Comparison of ENCODE assay signal across 8 cellular contexts in the genomic region with DNA sequence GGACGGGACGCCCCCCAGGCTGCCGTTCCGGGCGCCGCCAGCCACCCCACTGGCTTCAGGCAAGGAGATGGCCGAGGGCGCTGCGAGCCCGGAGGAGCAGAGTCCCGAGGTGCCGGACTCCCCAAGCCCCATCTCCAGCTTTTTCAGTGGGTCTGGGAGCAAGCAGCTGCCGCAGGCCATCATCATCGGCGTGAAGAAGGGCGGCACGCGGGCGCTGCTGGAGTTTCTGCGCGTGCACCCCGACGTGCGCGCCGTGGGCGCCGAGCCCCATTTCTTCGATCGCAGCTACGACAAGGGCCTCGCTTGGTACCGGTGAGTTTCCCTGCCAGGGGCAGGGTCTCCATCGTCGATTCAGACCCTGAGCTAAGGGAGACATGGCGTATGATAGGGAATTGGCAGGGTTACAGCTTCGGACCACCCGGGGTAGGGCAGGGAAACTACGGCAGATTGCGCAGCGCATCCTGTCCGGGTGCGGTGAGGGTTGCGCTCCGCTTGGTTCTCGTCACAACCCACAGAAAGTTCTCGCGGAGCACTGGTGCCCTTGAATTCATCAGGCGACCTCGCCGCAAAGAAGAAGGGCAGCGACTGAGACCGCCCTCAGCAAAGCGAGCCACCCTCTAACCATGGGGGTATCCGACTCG. TPM values are rescaled to one million over a fixed set of nuclear protein-coding genes. Genes with fewer than 3 reads are reported as not detected.
DNase-seq lines count a peak whose midpoint lies in the region; ATAC-seq and TF ChIP-seq lines count a peak whose summit lies in the region.

No MANE protein-coding gene starts in this region.

- H3K4me3 ChIP-seq in CD8-positive, alpha-beta memory T cell (ENCODE audit: low read length), result peak overlapping the region; percentile 94
- H3K4me3 ChIP-seq in mucosa of descending colon (peak overlapping the region; percentile 30), stomach smooth muscle (ENCODE audit: low read length in 2 of 2) (peak overlapping the region; percentile 71 to 77)

- intact Hi-C loops in mucosa of descending colon (cut with DNase I, micrococcal nuclease), result loop anchor here (5.0 to 10.0 kb wide), 2 partner anchors 705 to 967 kb away; no protein-coding TSS in a partner anchor

- H3K9me3 ChIP-seq in CD8-positive, alpha-beta memory T cell (ENCODE audit: low read length), result no peaks in the 10 kb centered on the region
- H3K9me3 ChIP-seq in mucosa of descending colon, result no peaks in the 10 kb centered on the region
- no peaks in the 10 kb centered on the region for H3K9me3 ChIP-seq in stomach smooth muscle (ENCODE audit: control insufficient read depth in 2 of 2, low read length in 2 of 2)

- CTCF ChIA-PET in CD8-positive, alpha-beta memory T cell (lab: Charles Lee), result interaction anchor here (0.7 to 5.0 kb wide), 25 partner anchors 8 to 1277 kb away, joined by 3 to 34 read pairs (median 5); a partner anchor contains a TSS

- H3K9ac ChIP-seq in stomach smooth muscle (ENCODE audit: low read length in 2 of 2), result peak overlapping the region; percentile 13 to 61

- no peak for TF ChIP-seq CTCF in mucosa of descending colon (IDR thresholded peaks at IDR 0.05)

- DNase-seq in CD8-positive, alpha-beta memory T cell, result peak; percentile 31 to 73 (median 66)
- DNase-seq in activated CD4-positive, CD25-positive, alpha-beta regulatory T cell treated with anti-CD3 and anti-CD28 coated beads, Interleukin-2, amount 50 U/mL, for 72 hours, result peak; percentile 73
- DNase-seq in dermis blood vessel endothelial cell, result peak; percentile 22
- DNase-seq in mucosa of descending colon, result peak; percentile 31 to 75 (median 50)
- DNase-seq in occipital lobe (lab: John Stamatoyannopoulos, UW), result no peak
- no peak for DNase-seq in Ammon's horn (ENCODE audit: low spot score)

- peaks cover 0 to 3% (median 0%) of the 10 kb centered on the region in 5 donors for H3K9me3 Mint-ChIP-seq in CD8-positive, alpha-beta memory T cell

- ATAC-seq in HG03175 (IDR thresholded peaks at IDR 0.05; ENCODE audit: unreplicated experiment), result peak; percentile 27
- peak; percentile 13 for ATAC-seq in mucosa of descending colon

- H3K4me3 Mint-ChIP-seq in CD8-positive, alpha-beta memory T cell, result peak overlapping the region; percentile 92 to 98 (median 96)

- peak overlapping the region; percentile 81 to 95 (median 92) for H3K27ac Mint-ChIP-seq in CD8-positive, alpha-beta memory T cell

- H3K36me3 ChIP-seq in CD8-positive, alpha-beta memory T cell (ENCODE audit: insufficient read depth, low read length), result no peaks in the 10 kb centered on the region
- H3K36me3 ChIP-seq in mucosa of descending colon (ENCODE audit: low read depth) (no peaks in the 10 kb centered on the region), stomach smooth muscle (ENCODE audit: control insufficient read depth in 2 of 2, insufficient read depth in 2 of 2, low read length in 2 of 2) (no peaks in the 10 kb centered on the region)

- H3K4me1 Mint-ChIP-seq in CD8-positive, alpha-beta memory T cell, result peaks cover 61 to 75% (median 69%) of the 10 kb centered on the region in 3 donors

- peaks cover 14 to 24% of the 10 kb centered on the region in 2 donors for H3K27me3 Mint-ChIP-seq in CD8-positive, alpha-beta memory T cell

- H3K4me1 ChIP-seq in CD8-positive, alpha-beta memory T cell (ENCODE audit: insufficient read depth, low read length), result peaks cover 65% of the 10 kb centered on the region
- H3K4me1 ChIP-seq in mucosa of descending colon (ENCODE audit: low read depth) (peaks cover 52% of the 10 kb centered on the region), stomach smooth muscle (ENCODE audit: control insufficient read depth, insufficient read depth, low read length) (peaks cover 45% of the 10 kb centered on the region)

- H3K36me3 Mint-ChIP-seq in CD8-positive, alpha-beta memory T cell, result peaks cover 0 to 15% (median 0%) of the 10 kb centered on the region in 3 donors

- H3K27me3 ChIP-seq in CD8-positive, alpha-beta memory T cell (ENCODE audit: insufficient read depth, low read length, poor library complexity, severe bottlenecking), result peaks cover 17% of the 10 kb centered on the region
- peaks cover 63 to 92% of the 10 kb centered on the region in 2 donors for H3K27me3 ChIP-seq in stomach smooth muscle (ENCODE audit: control insufficient read depth in 1 of 2, insufficient read depth in 2 of 2, low read length in 2 of 2)

- POLR2A ChIA-PET in CD8-positive, alpha-beta memory T cell (lab: Charles Lee), result interaction anchor here (0.5 to 2.4 kb wide), 10 partner anchors 7 to 1284 kb away, joined by 3 to 9 read pairs (median 6); a partner anchor contains a TSS

- H3K27ac ChIP-seq in CD8-positive, alpha-beta memory T cell (ENCODE audit: low read depth, low read length), result peak overlapping the region; percentile 82
- H3K27ac ChIP-seq in stomach smooth muscle (ENCODE audit: low read length), result no peak overlapping the region

RNA-seq across cellular contexts. Expression of a gene that starts 1.0 kb away (rescaled TPM):
- 1 to 10 TPM; 5.5 to 6.0 TPM for total RNA-seq in CD8-positive, alpha-beta memory T cell
- polyA plus RNA-seq in CD8-positive, alpha-beta memory T cell, result 11.0 TPM
- total RNA-seq in dermis blood vessel endothelial cell, result 0.28 and 1.4 TPM in 2 replicates
- 1 to 10 TPM; 1.4 to 1.6 (median 1.5) TPM for total RNA-seq in mucosa of descending colon
- total RNA-seq in occipital lobe, result 1.6 TPM

Comparison
In these comparisons a context has a peak if more than half of its experiments do, and no peak if none do; other contexts are left out.
1. DNase-seq: peak in CD8-positive, alpha-beta memory T cell (5 of 5), activated CD4-positive, CD25-positive, alpha-beta regulatory T cell treated with anti-CD3 and anti-CD28 coated beads, Interleukin-2, amount 50 U/mL, for 72 hours (single experiment), dermis blood vessel endothelial cell (single experiment) and mucosa of descending colon (3 of 3); none in occipital lobe (single experiment) and Ammon's horn (single experiment).
2. H3K4me3 ChIP-seq: peak in every context shown above with its lines; median percentile 94 in CD8-positive, alpha-beta memory T cell; 74 in stomach smooth muscle; 30 in mucosa of descending colon.